ENCODE assay signal across 8 cellular contexts in the genomic region with DNA sequence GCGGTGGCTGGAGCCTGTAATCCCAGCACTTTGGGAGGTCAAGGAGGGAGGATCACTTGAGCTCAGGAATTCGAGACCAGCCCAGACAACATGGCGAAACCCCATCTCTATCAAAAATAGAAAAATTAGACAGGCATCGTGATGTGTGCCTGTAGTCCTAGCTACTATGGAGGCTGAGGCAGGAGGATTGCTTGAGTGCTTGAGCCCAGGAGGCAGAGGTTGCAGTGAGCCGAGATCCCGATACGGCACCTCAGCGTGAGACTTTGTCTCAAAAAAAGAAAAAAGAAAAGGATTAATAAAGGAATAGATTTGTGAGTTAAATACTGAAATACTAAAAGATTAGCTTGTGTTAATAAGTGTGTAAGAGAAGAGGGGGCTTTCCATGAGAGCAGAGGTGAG. TPM values are rescaled to one million over a fixed set of nuclear protein-coding genes. Genes with fewer than 3 reads are reported as not detected.
DNase-seq lines count a peak whose midpoint lies in the region; ATAC-seq and TF ChIP-seq lines count a peak whose summit lies in the region.

No MANE protein-coding gene starts in this region.

- no peaks in the 10 kb centered on the region for H3K9me3 ChIP-seq in CD4-positive, alpha-beta T cell (ENCODE audit: control insufficient read depth, low read length)

- no peaks in the 10 kb centered on the region for H3K9me3 Mint-ChIP-seq in CD4-positive, alpha-beta T cell
- no peaks in the 10 kb centered on the region for H3K9me3 Mint-ChIP-seq in natural killer cell

- H3K4me3 ChIP-seq in LNCaP clone FGC (ENCODE audit: low read depth, low read length) (peak overlapping the region; percentile 33; the same call in 1 of the 2 replicates), coronary artery (peak overlapping the region; percentile 52)

- peak overlapping the region; percentile 66 for H3K4me3 Mint-ChIP-seq in CD4-positive, alpha-beta T cell
- peak overlapping the region; percentile 79 for H3K4me3 Mint-ChIP-seq in natural killer cell

- CTCF ChIA-PET in CD4-positive, alpha-beta T cell (lab: Charles Lee), result no interaction called here

- in situ Hi-C loops in GM13976 (cut with MboI; ENCODE audit: low sequenced_read_pairs, unreplicated experiment), result no loop called here

- no peaks in the 10 kb centered on the region for H3K36me3 Mint-ChIP-seq in CD4-positive, alpha-beta T cell (ENCODE audit: low read depth)
- no peaks in the 10 kb centered on the region for H3K36me3 Mint-ChIP-seq in natural killer cell

- H3K27me3 Mint-ChIP-seq in CD4-positive, alpha-beta T cell, result no peaks in the 10 kb centered on the region
- H3K27me3 Mint-ChIP-seq in natural killer cell (ENCODE audit: low read depth in 2 of 2), result no peaks in the 10 kb centered on the region

- no peak for TF ChIP-seq CTCF in CD4-positive, alpha-beta T cell (IDR thresholded peaks at IDR 0.05)
- TF ChIP-seq CTCF in LNCaP clone FGC (IDR thresholded peaks at IDR 0.05; ENCODE audit: control insufficient read depth, extremely low read depth, insufficient read depth) (no peak), coronary artery (IDR thresholded peaks at IDR 0.05) (no peak), natural killer cell (IDR thresholded peaks at IDR 0.05) (no peak), GM13976 (IDR thresholded peaks at IDR 0.05; ENCODE audit: borderline replicate concordance, control extremely low read depth, extremely low read depth, insufficient read depth, missing control alignments) (no peak)

- POLR2A ChIA-PET in CD4-positive, alpha-beta T cell (lab: Charles Lee), result interaction anchor here (0.7 to 1.0 kb wide), 3 partner anchors 41 to 202 kb away, joined by 4 to 5 read pairs (median 4); a partner anchor contains a TSS

- no peak overlapping the region for H3K27ac ChIP-seq in CD4-positive, alpha-beta T cell (ENCODE audit: low read depth, low read length)
- no peak overlapping the region for H3K27ac ChIP-seq in coronary artery

- peaks cover 24% of the 10 kb centered on the region for H3K4me1 Mint-ChIP-seq in CD4-positive, alpha-beta T cell (ENCODE audit: low read depth)
- H3K4me1 Mint-ChIP-seq in natural killer cell, result peaks cover 16 to 25% of the 10 kb centered on the region in 2 donors

- no peak for ATAC-seq in CD4-positive, alpha-beta T cell (ENCODE audit: poor library complexity)
- ATAC-seq in natural killer cell, result no peak

- H3K27me3 ChIP-seq in CD4-positive, alpha-beta T cell (ENCODE audit: control insufficient read depth, insufficient read depth, low read length), result no peaks in the 10 kb centered on the region

- intact Hi-C loops in CD4-positive, alpha-beta T cell (cut with DNase I, micrococcal nuclease), result loop anchor here (2.0 kb wide), 1 partner anchor 40 kb away; a partner anchor contains a TSS
- intact Hi-C loops in natural killer cell (cut with micrococcal nuclease), result no loop called here

- H3K27ac Mint-ChIP-seq in CD4-positive, alpha-beta T cell, result peak overlapping the region; percentile 52
- peak overlapping the region; percentile 53 to 77 for H3K27ac Mint-ChIP-seq in natural killer cell

- no peak for DNase-seq in CD4-positive, alpha-beta T cell
- no peak for DNase-seq in LNCaP clone FGC (ENCODE audit: low read depth)
- no peak for DNase-seq in coronary artery (ENCODE audit: low spot score)
- no peak for DNase-seq in natural killer cell
- no peak for DNase-seq in islet precursor cell
- DNase-seq in GF-D8 (lab: John Stamatoyannopoulos, UW), result no peak
- no peak for DNase-seq in GM13976 (ENCODE audit: low spot score)
- DNase-seq in DMS153 (lab: John Stamatoyannopoulos, UW), result no peak

RNA-seq across cellular contexts. Expression of a gene that starts 29.4 kb away (rescaled TPM):
- not detected for total RNA-seq in CD4-positive, alpha-beta T cell
- under 1 TPM in 2 of 3 donors, not detected in 1; 0.68 to 0.85 TPM for total RNA-seq in natural killer cell

RNA-seq across cellular contexts. Expression of a gene that starts 40.0 kb away (rescaled TPM):
- total RNA-seq in CD4-positive, alpha-beta T cell, result 100 to 1,000 TPM; 507 to 528 TPM
- 100 to 1,000 TPM; 501 to 547 (median 515) TPM for total RNA-seq in natural killer cell
